Comparison of ENCODE assay signal across 26 cellular contexts in the genomic region with DNA sequence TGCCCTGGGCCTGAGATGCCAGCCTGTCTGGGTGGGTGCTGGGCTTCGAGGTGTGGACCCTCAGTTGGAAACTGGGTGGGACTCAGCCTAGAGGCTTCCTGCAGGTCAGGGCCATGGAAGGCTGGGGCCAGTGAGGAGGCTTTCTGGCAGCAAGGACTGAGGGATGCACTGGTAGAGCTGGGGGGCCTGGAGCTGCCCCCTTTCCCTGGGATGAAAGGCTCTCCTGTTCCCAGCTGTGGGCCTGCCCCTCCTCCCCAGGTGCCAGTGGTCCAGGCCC. TPM values are rescaled to one million over a fixed set of nuclear protein-coding genes. Genes with fewer than 3 reads are reported as not detected.
"Had no signal": no experiment of that assay in that cellular context is flagged by ENCODE, and none has a peak within 500 bp of the region (broad histone marks: within the 10 kb centered on the region; RNA-seq: fewer than 3 reads in every experiment).

No MANE protein-coding gene starts in this region.

- H3K27me3 ChIP-seq: adrenal gland had no signal

- FAIRE-seq: astrocyte, kidney had no signal

- H3K79me2 ChIP-seq: parathyroid adenoma had no signal

- H3K9me3 Mint-ChIP-seq: activated T-cell treated with anti-CD3 and anti-CD28 coated beads, Interleukin-2, amount 50 U/mL, for 72 hours; dendritic cell treated with granulocyte-macrophage colony-stimulating factor and Interleukin-4, amounts not matched to agents 40 ng/mL and 50 ng/mL, for 4 days; naive thymus-derived CD4-positive, alpha-beta T cell; stimulated activated effector memory CD8-positive, alpha-beta T cell treated with anti-CD3 and anti-CD28 coated beads, Interleukin-12 subunit alpha, Interleukin-12 subunit beta, amount 100 ng/mL, for 72 hours; WTC11 had no signal

- H3K4me1 ChIP-seq: foreskin keratinocyte, parathyroid adenoma had no signal

- H3K36me3 ChIP-seq: adrenal gland, breast epithelium had no signal

- H3K27ac ChIP-seq: adrenal gland, breast epithelium, foreskin keratinocyte, parathyroid adenoma, stomach, suprapubic skin, tibial nerve had no signal

- H3K9ac ChIP-seq: parathyroid adenoma had no signal

- H3K4me3 ChIP-seq: adrenal gland, lung, suprapubic skin had no signal

- ATAC-seq: activated CD4-positive, alpha-beta T cell treated with anti-CD3 and anti-CD28 coated beads for 36 hours; activated T-cell treated with anti-CD3 and anti-CD28 coated beads, Interleukin-2, amount 50 U/mL, for 72 hours; foreskin keratinocyte; naive thymus-derived CD4-positive, alpha-beta T cell; stimulated activated effector memory CD8-positive, alpha-beta T cell treated with anti-CD3 and anti-CD28 coated beads, Interleukin-12 subunit alpha, Interleukin-12 subunit beta, amount 100 ng/mL, for 72 hours; WTC11 had no signal

- H3K4me3 Mint-ChIP-seq: activated CD4-positive, alpha-beta T cell treated with anti-CD3 and anti-CD28 coated beads for 36 hours; dendritic cell treated with granulocyte-macrophage colony-stimulating factor and Interleukin-4, amounts not matched to agents 40 ng/mL and 50 ng/mL, for 4 days had no signal

- H2AFZ ChIP-seq: parathyroid adenoma had no signal

- DNase-seq: activated CD4-positive, alpha-beta T cell treated with anti-CD3 and anti-CD28 coated beads for 36 hours; activated CD4-positive, alpha-beta T cell treated with anti-CD3 and anti-CD28 coated beads, Interleukin-2, amount 50 U/mL, for 48 hours; activated effector memory CD4-positive, alpha-beta T cell treated with anti-CD3 and anti-CD28 coated beads, Interleukin-2, amount 50 U/mL, for 16 hours; activated naive CD4-positive, alpha-beta T cell treated with anti-CD3 and anti-CD28 coated beads, Interleukin-2, amount 50 U/mL, for 16 hours; activated T-cell treated with anti-CD3 and anti-CD28 coated beads, Interleukin-2, amount 50 U/mL, for 72 hours; adrenal gland; cerebellar nuclear complex; effector CD8-positive, alpha-beta T cell; erythroblast; foreskin keratinocyte; kidney; naive thymus-derived CD4-positive, alpha-beta T cell; nucleus accumbens; stimulated activated CD4-positive, alpha-beta T cell treated with anti-CD3 and anti-CD28 coated beads, Interleukin-2, amount 100 ng/mL, for 24 hours; stomach; T-helper 1 cell; T-helper 9 cell had no signal

- H3K27ac Mint-ChIP-seq: activated CD4-positive, alpha-beta T cell treated with anti-CD3 and anti-CD28 coated beads for 36 hours; activated T-cell treated with anti-CD3 and anti-CD28 coated beads, Interleukin-2, amount 50 U/mL, for 72 hours; dendritic cell treated with granulocyte-macrophage colony-stimulating factor and Interleukin-4, amounts not matched to agents 40 ng/mL and 50 ng/mL, for 4 days; naive thymus-derived CD4-positive, alpha-beta T cell; stimulated activated effector memory CD8-positive, alpha-beta T cell treated with anti-CD3 and anti-CD28 coated beads, Interleukin-12 subunit alpha, Interleukin-12 subunit beta, amount 100 ng/mL, for 72 hours; WTC11 had no signal

- H3K9me3 ChIP-seq: adrenal gland, breast epithelium, stomach, suprapubic skin, tibial nerve had no signal

RNA-seq across cellular contexts. Expression of gene GP1BB, which starts 6.6 kb away (rescaled TPM):
- total RNA-seq: activated CD4-positive, alpha-beta T cell treated with anti-CD3 and anti-CD28 coated beads for 36 hours had no signal
- polyA plus RNA-seq: naive thymus-derived CD4-positive, alpha-beta T cell had no signal

RNA-seq across cellular contexts. Expression of gene TBX1, which starts 43.8 kb away (rescaled TPM):
- total RNA-seq: activated CD4-positive, alpha-beta T cell treated with anti-CD3 and anti-CD28 coated beads for 36 hours had no signal
- polyA plus RNA-seq: naive thymus-derived CD4-positive, alpha-beta T cell had no signal
